ENCODE assay signal across 17 cellular contexts in the genomic region with DNA sequence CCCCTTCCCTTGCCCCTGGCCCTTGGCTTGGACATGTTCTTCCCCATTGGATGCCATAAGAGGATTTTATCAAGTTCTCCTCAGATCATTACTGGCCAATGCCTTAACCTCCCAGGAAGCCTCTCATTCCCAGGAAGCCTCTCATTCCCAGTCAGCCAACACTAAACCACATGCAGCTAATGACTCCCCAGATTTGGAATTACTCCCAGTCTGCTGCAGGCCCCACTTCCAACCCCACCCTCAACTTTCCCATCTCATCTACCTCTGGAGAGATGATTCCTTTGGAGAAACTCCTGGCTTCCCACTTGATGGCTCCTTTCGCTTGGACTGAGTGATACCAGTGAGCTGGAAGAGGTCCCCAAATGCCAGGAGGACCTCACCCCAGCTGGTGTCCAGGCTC.
DNase-seq lines count a peak whose midpoint lies in the region; ATAC-seq, FAIRE-seq and TF ChIP-seq lines count a peak whose summit lies in the region.
"Had no signal": no experiment of that assay in that cellular context is flagged by ENCODE, and none has a peak within 500 bp of the region (broad histone marks: within the 10 kb centered on the region; RNA-seq: fewer than 3 reads in every experiment).

No MANE protein-coding gene starts in this region.

- no peak for TF ChIP-seq CTCF in AG10803 (conservative IDR thresholded peaks at IDR 0.05; ENCODE audit: low read length)
- TF ChIP-seq CTCF in HFFc6 (IDR thresholded peaks at IDR 0.05): no peak
- no peak for TF ChIP-seq CTCF in astrocyte (IDR thresholded peaks at IDR 0.05; ENCODE audit: insufficient read depth, low read depth, low read length)

- H3K4me3 ChIP-seq in AG10803 (ENCODE audit: low read length): no peak overlapping the region
- no peak overlapping the region for H3K4me3 ChIP-seq in astrocyte (ENCODE audit: insufficient read depth, low read depth, low read length)
- H3K4me3 ChIP-seq: BLaER1 had no signal

- H3K27ac Mint-ChIP-seq in HFFc6: no peak overlapping the region
- no peak overlapping the region for H3K27ac Mint-ChIP-seq in astrocyte (ENCODE audit: unreplicated experiment)
- H3K27ac Mint-ChIP-seq: T-helper 17 cell had no signal

- H3K9ac ChIP-seq in astrocyte (ENCODE audit: low read length): no peak overlapping the region
- H3K9ac ChIP-seq: BLaER1 had no signal

- FAIRE-seq in astrocyte (lab: Jason Lieb, UNC): no peak
- FAIRE-seq: RCC 7860 had no signal

- H3K27me3 ChIP-seq in astrocyte (ENCODE audit: insufficient read depth, low read length): no peaks in the 10 kb centered on the region
- H3K27me3 ChIP-seq: BLaER1 had no signal

- no peaks in the 10 kb centered on the region for H3K9me3 ChIP-seq in astrocyte (ENCODE audit: insufficient read depth, low read depth, low read length)
- H3K9me3 ChIP-seq: BLaER1 had no signal

- no peak overlapping the region for H3K27ac ChIP-seq in astrocyte (ENCODE audit: low read depth, low read length)
- H3K27ac ChIP-seq: BLaER1 had no signal

- H3K9me3 Mint-ChIP-seq in HFFc6 (no peaks in the 10 kb centered on the region), astrocyte (ENCODE audit: unreplicated experiment) (no peaks in the 10 kb centered on the region)

- no peaks in the 10 kb centered on the region for H3K4me1 Mint-ChIP-seq in HFFc6 (ENCODE audit: low read depth)
- H3K4me1 Mint-ChIP-seq in astrocyte (ENCODE audit: low read depth, unreplicated experiment): peaks cover 22% of the 10 kb centered on the region
- H3K4me1 Mint-ChIP-seq: T-helper 17 cell had no signal

- H2AFZ ChIP-seq in astrocyte (ENCODE audit: low read depth, low read length): no peak overlapping the region

- H3K36me3 Mint-ChIP-seq in HFFc6 (ENCODE audit: low read depth) (no peaks in the 10 kb centered on the region), astrocyte (ENCODE audit: low read depth, unreplicated experiment) (no peaks in the 10 kb centered on the region)

- H3K4me2 ChIP-seq in astrocyte (ENCODE audit: low read length): peak overlapping the region; percentile 9

- peaks cover 9% of the 10 kb centered on the region for H3K4me1 ChIP-seq in astrocyte (ENCODE audit: insufficient read depth, low read length)

- DNase-seq in AG10803 (ENCODE audit: low read depth) (peak; percentile 80), HFFc6 (peak; percentile 17), astrocyte (ENCODE audit: low read depth) (peak; percentile 92), kidney tubule cell (ENCODE audit: low spot score) (peak; percentile 37), GF-D8 (lab: John Stamatoyannopoulos, UW) (no peak), NCI-H128 (lab: John Stamatoyannopoulos, UW; ENCODE audit: unreplicated experiment) (no peak)
- DNase-seq: DMS 273 treated with DMSO at 0.1 percent for 48 hours, H7, NCI-H1092, NCI-H1694 treated with DMSO at 0.1 percent for 48 hours, NCI-H748 treated with DMSO at 0.1 percent for 48 hours, SIG-M5, T-helper 17 cell had no signal

- H3K36me3 ChIP-seq in astrocyte (ENCODE audit: insufficient read depth, low read length): no peaks in the 10 kb centered on the region
- H3K36me3 ChIP-seq: BLaER1 had no signal

- no peaks in the 10 kb centered on the region for H4K20me1 ChIP-seq in astrocyte (ENCODE audit: insufficient read depth, low read length)
- H4K20me1 ChIP-seq: BLaER1 had no signal

- H3K27me3 Mint-ChIP-seq in HFFc6 (ENCODE audit: insufficient read depth): peaks cover 19% of the 10 kb centered on the region
- H3K27me3 Mint-ChIP-seq in astrocyte (ENCODE audit: low read depth, unreplicated experiment): peaks cover 13% of the 10 kb centered on the region

- ATAC-seq in GM18511 (IDR thresholded peaks at IDR 0.05; ENCODE audit: unreplicated experiment): no peak
- no peak for ATAC-seq in HG02938 (IDR thresholded peaks at IDR 0.05; ENCODE audit: unreplicated experiment)
- ATAC-seq: T-helper 17 cell had no signal

- H3K79me2 ChIP-seq in astrocyte (ENCODE audit: insufficient read depth, low read length): no peaks in the 10 kb centered on the region

- H3K4me3 Mint-ChIP-seq in HFFc6 (no peak overlapping the region), astrocyte (ENCODE audit: unreplicated experiment) (no peak overlapping the region)
- H3K4me3 Mint-ChIP-seq: T-helper 17 cell had no signal

Comparison
In these comparisons a context has a peak if more than half of its experiments do, and no peak if none do; other contexts are left out.
1. DNase-seq: peak in AG10803 (single experiment), HFFc6 (single experiment), astrocyte (single experiment) and kidney tubule cell (single experiment); none in GF-D8 (single experiment) and NCI-H128 (single experiment).